In the genomic region with DNA sequence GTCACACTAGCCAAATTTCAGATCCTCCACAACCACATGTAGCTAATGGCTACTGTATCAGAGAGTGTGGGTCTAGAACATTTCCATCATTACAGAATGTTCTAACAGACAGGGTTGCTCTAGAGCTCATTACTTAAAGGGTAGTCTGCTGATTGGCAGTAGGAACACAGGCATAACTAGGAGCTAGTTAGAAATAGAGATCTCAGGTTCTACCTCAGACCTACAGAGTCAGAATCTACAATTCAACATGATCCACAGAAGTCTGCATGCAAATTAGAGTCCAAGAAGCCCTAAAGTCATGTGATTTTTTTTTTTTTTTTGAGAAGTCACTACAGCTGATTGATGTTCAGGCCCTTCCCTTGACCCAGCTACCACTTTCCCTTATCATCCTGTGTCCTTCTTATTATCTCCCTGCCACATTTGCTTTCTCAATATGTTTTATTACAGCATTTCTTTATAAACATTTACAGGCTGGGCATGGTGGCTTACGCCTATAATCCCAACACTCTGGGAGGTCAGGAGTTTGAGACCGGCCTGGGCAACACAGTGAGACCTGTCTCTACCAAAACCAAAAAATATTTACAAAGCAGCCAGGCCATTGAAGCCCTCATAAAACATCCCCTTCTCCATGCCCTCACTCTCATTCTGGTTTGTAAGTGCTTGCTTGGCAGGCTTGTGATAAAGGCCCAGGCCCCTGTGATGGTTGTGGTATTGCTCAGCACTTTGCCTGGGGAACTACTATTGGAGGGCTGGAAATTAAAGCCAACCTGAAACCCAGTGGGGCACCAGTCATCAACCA, we compare ENCODE assay signal across 17 cellular contexts.
"Had no signal": no experiment of that assay in that cellular context is flagged by ENCODE, and none has a peak within 500 bp of the region (broad histone marks: within the 10 kb centered on the region; RNA-seq: fewer than 3 reads in every experiment).

No MANE protein-coding gene starts in this region.

- H3K36me3 ChIP-seq: ovary, sigmoid colon, stomach, thyroid gland had no signal

- H3K4me3 ChIP-seq: lung, ovary, psoas muscle, sigmoid colon, stomach, thyroid gland had no signal

- H3K9me3 ChIP-seq: ovary, psoas muscle, sigmoid colon, stomach, thyroid gland had no signal

- H3K27ac ChIP-seq: ovary, psoas muscle, sigmoid colon, stomach, thyroid gland had no signal

- H3K27me3 ChIP-seq: ovary, sigmoid colon, stomach, thyroid gland had no signal

- ATAC-seq: effector memory CD8-positive, alpha-beta T cell; left ventricle myocardium superior; natural killer cell; psoas muscle; right cardiac atrium; stimulated activated effector memory CD8-positive, alpha-beta T cell treated with anti-CD3 and anti-CD28 coated beads, Interleukin-12 subunit alpha, Interleukin-12 subunit beta, amount 100 ng/mL, for 72 hours had no signal

- DNase-seq: cortex of kidney; effector memory CD8-positive, alpha-beta T cell; left ventricle myocardium superior; natural killer cell; occipital lobe; ovary; posterior cingulate gyrus; psoas muscle; right cardiac atrium; sigmoid colon; stimulated activated CD4-positive, alpha-beta T cell treated with anti-CD3 and anti-CD28 coated beads, Interleukin-2, amount 100 ng/mL, for 24 hours; stimulated activated CD4-positive, alpha-beta T cell treated with anti-CD3 and anti-CD28 coated beads, Interleukin-4, amount 100 ng/mL, for 24 hours; stimulated activated naive CD4-positive, alpha-beta T cell treated with Interleukin-2 at 50 U/mL for 16 hours; stomach; thyroid gland had no signal
